8 cellular contexts compared by ENCODE assay signal in genomic region chr6:148177589-148178233, GRCh38.
DNase-seq lines count a peak whose midpoint lies in the region; ATAC-seq, FAIRE-seq and TF ChIP-seq lines count a peak whose summit lies in the region.

No MANE protein-coding gene starts in this region.

- H3K27ac Mint-ChIP-seq in activated CD8-positive, alpha-beta T cell treated with anti-CD3 and anti-CD28 coated beads for 36 hours, result no peak overlapping the region

- peak; percentile 51 for FAIRE-seq in pancreas (lab: Jason Lieb, UNC)

- DNase-seq in NCI-H2196 (lab: John Stamatoyannopoulos, UW; ENCODE audit: unreplicated experiment) (peak; percentile 9), NCI-H2196 treated with DMSO at 0.1 percent for 48 hours (lab: John Stamatoyannopoulos, UW; ENCODE audit: unreplicated experiment) (no peak), MV-4-11 (lab: John Stamatoyannopoulos, UW) (peak; percentile 6), foreskin fibroblast (peak; percentile 38 to 79), pancreas (peak in 5 of 6 donors; percentile 25 to 88 (median 67)), DMS79 (lab: John Stamatoyannopoulos, UW) (no peak)
- DNase-seq in activated CD8-positive, alpha-beta T cell treated with anti-CD3 and anti-CD28 coated beads for 36 hours, result peak; percentile 47

- no peaks in the 10 kb centered on the region for H3K27me3 ChIP-seq in pancreas

- no peaks in the 10 kb centered on the region for H3K4me1 Mint-ChIP-seq in activated CD8-positive, alpha-beta T cell treated with anti-CD3 and anti-CD28 coated beads for 36 hours (ENCODE audit: low read depth)

- peaks cover 15% of the 10 kb centered on the region for H3K27me3 Mint-ChIP-seq in activated CD8-positive, alpha-beta T cell treated with anti-CD3 and anti-CD28 coated beads for 36 hours

- H3K36me3 ChIP-seq in pancreas, result no peaks in the 10 kb centered on the region

- no peaks in the 10 kb centered on the region for H3K9me3 Mint-ChIP-seq in activated CD8-positive, alpha-beta T cell treated with anti-CD3 and anti-CD28 coated beads for 36 hours

- H3K9me3 ChIP-seq in pancreas, result no peaks in the 10 kb centered on the region

- WGBS in pancreas, 2 donors, result 54 to 65% methylated on average over 10 of the region's 10 CpGs

- TF ChIP-seq CTCF in activated CD8-positive, alpha-beta T cell treated with anti-CD3 and anti-CD28 coated beads for 36 hours (IDR thresholded peaks at IDR 0.05), result peak; percentile 74
- TF ChIP-seq CTCF in foreskin fibroblast (IDR thresholded peaks at IDR 0.05; ENCODE audit: low read depth, low read length), result peak; percentile 65
- peak; percentile 64 to 74 (median 69) for TF ChIP-seq CTCF in pancreas (IDR thresholded peaks at IDR 0.05)

- no peak for ATAC-seq in activated CD8-positive, alpha-beta T cell treated with anti-CD3 and anti-CD28 coated beads for 36 hours
- ATAC-seq in pancreas (peak; percentile 60 to 74 (median 67)), GM18867 (IDR thresholded peaks at IDR 0.05; ENCODE audit: unreplicated experiment) (no peak)

- CTCF ChIA-PET in activated CD8-positive, alpha-beta T cell treated with anti-CD3 and anti-CD28 coated beads for 36 hours (lab: Charles Lee), result interaction anchor here (0.8 to 2.8 kb wide), 34 partner anchors 9 to 671 kb away, joined by 3 to 43 read pairs (median 5); no protein-coding TSS in a partner anchor

- no peak overlapping the region for H3K4me3 Mint-ChIP-seq in activated CD8-positive, alpha-beta T cell treated with anti-CD3 and anti-CD28 coated beads for 36 hours

- H3K4me3 ChIP-seq in foreskin fibroblast (ENCODE audit: low read depth in 1 of 2, low read length in 2 of 2) (no peak overlapping the region), pancreas (no peak overlapping the region)

- intact Hi-C loops in activated CD8-positive, alpha-beta T cell treated with anti-CD3 and anti-CD28 coated beads for 36 hours (cut with micrococcal nuclease), result loop anchor here (5.0 kb wide), 1 partner anchor 75 kb away; no protein-coding TSS in a partner anchor
- intact Hi-C loops in pancreas (cut with DNase I), result loop anchor here in 1 of 3 donors (5.0 kb wide), 1 partner anchor 285 kb away; no protein-coding TSS in a partner anchor

- POLR2A ChIA-PET in activated CD8-positive, alpha-beta T cell treated with anti-CD3 and anti-CD28 coated beads for 36 hours (lab: Charles Lee), result no interaction called here

- no peaks in the 10 kb centered on the region for H3K36me3 Mint-ChIP-seq in activated CD8-positive, alpha-beta T cell treated with anti-CD3 and anti-CD28 coated beads for 36 hours (ENCODE audit: low read depth)

- no peak overlapping the region for H3K27ac ChIP-seq in pancreas

- no peaks in the 10 kb centered on the region for H3K4me1 ChIP-seq in pancreas

Comparison
In these comparisons a context has a peak if more than half of its experiments do, and no peak if none do; other contexts are left out.
1. DNase-seq: peak in NCI-H2196 (single experiment), MV-4-11 (single experiment), activated CD8-positive, alpha-beta T cell treated with anti-CD3 and anti-CD28 coated beads for 36 hours (single experiment), foreskin fibroblast (2 of 2) and pancreas (5 of 6); none in NCI-H2196 treated with DMSO at 0.1 percent for 48 hours (single experiment) and DMS79 (single experiment).
2. ATAC-seq: peak in pancreas (4 of 4); none in activated CD8-positive, alpha-beta T cell treated with anti-CD3 and anti-CD28 coated beads for 36 hours (single experiment) and GM18867 (single experiment).
3. Peak in every context shown above with its lines, with median percentiles within 50 percentile points of each other: CTCF ChIP-seq.